In genomic region chr19:10514211-10515145, GRCh38 we compare ENCODE assay signal across 11 cellular contexts. TPM values are rescaled to one million over a fixed set of nuclear protein-coding genes. Genes with fewer than 3 reads are reported as not detected.
A peak's percentile ranks its signal among the peaks of the same experiment; 100 is the strongest.
DNase-seq lines count a peak whose midpoint lies in the region; ATAC-seq, FAIRE-seq and TF ChIP-seq lines count a peak whose summit lies in the region.
"Had no signal": no experiment of that assay in that cellular context is flagged by ENCODE, and none has a peak within 500 bp of the region (broad histone marks: within the 10 kb centered on the region; RNA-seq: fewer than 3 reads in every experiment).

No MANE protein-coding gene starts in this region.

- H3K9me3 ChIP-seq in esophagus (ENCODE audit: control insufficient read depth in 2 of 2, insufficient read depth in 1 of 2, low read depth in 1 of 2, low read length in 1 of 2), result peaks cover 0 to 4% of the 10 kb centered on the region in 2 donors
- no peaks in the 10 kb centered on the region for H3K9me3 ChIP-seq in spleen

- peak; percentile 68 for FAIRE-seq in GM12891 (lab: Jason Lieb, UNC)

- H3K27ac ChIP-seq in esophagus (ENCODE audit: low read depth in 2 of 2, low read length in 1 of 2), result no peak overlapping the region
- H3K27ac ChIP-seq in spleen, result peak overlapping the region in 5 of 8 donors; percentile 22 to 88 (median 85)

- peaks cover 8 to 32% of the 10 kb centered on the region in 2 donors for H3K4me1 ChIP-seq in esophagus (ENCODE audit: control insufficient read depth in 2 of 2, insufficient read depth in 2 of 2, low read length in 1 of 2)
- peaks cover 20 to 74% (median 48%) of the 10 kb centered on the region in 6 donors for H3K4me1 ChIP-seq in spleen

- TF ChIP-seq POLR2A in GM12891 (IDR thresholded peaks at IDR 0.05; ENCODE audit: low read depth, low read length) (no peak), spleen (IDR thresholded peaks at IDR 0.05) (no peak)

- no peaks in the 10 kb centered on the region for H3K9me3 Mint-ChIP-seq in activated CD8-positive, alpha-beta T cell treated with anti-CD3 and anti-CD28 coated beads for 36 hours

- TF ChIP-seq CTCF in activated CD8-positive, alpha-beta T cell treated with anti-CD3 and anti-CD28 coated beads for 36 hours (IDR thresholded peaks at IDR 0.05), result peak; percentile 50
- peak in 3 of 11 experiments; percentile 2 to 21 (median 9) for TF ChIP-seq CTCF in spleen (IDR thresholded peaks at IDR 0.05 in 8 of 11, conservative IDR thresholded peaks at IDR 0.05 in 3 of 11)

- peak; percentile 76 for ATAC-seq in activated CD8-positive, alpha-beta T cell treated with anti-CD3 and anti-CD28 coated beads for 36 hours

- WGBS in esophagus, 2 donors, result 26 to 35% methylated on average over 107 of the region's 107 CpGs
- 11 to 23% (median 15%) methylated on average over 45 to 107 of the region's 107 CpGs for WGBS in spleen, 5 donors

- DNase-seq in GM12891 (ENCODE audit: insufficient read length, low spot score) (no peak), spleen (no peak), GM03348 (ENCODE audit: low spot score) (no peak), SIG-M5 (lab: John Stamatoyannopoulos, UW) (no peak), glomerular visceral epithelial cell (ENCODE audit: extremely low spot score) (no peak), HEK293T (ENCODE audit: extremely low spot score) (no peak)
- peak; percentile 70 for DNase-seq in activated CD8-positive, alpha-beta T cell treated with anti-CD3 and anti-CD28 coated beads for 36 hours
- DNase-seq: GOT3, OCI-M1 had no signal

- H3K36me3 ChIP-seq in esophagus (ENCODE audit: control insufficient read depth in 2 of 2, insufficient read depth in 2 of 2, low read length in 1 of 2) (peaks cover 0 to 9% of the 10 kb centered on the region in 2 donors), spleen (peaks cover 0 to 9% (median 0%) of the 10 kb centered on the region in 6 donors)

- CTCF ChIA-PET in activated CD8-positive, alpha-beta T cell treated with anti-CD3 and anti-CD28 coated beads for 36 hours (lab: Charles Lee), result no interaction called here
- CTCF ChIA-PET in HEK293T (lab: Yijun Ruan, JAX), result no interaction called here

- H3K27me3 ChIP-seq in esophagus (ENCODE audit: control insufficient read depth in 1 of 2, insufficient read depth in 2 of 2, low read length in 2 of 2) (peaks cover 0 to 5% of the 10 kb centered on the region in 2 donors), spleen (replicated peaks in 1 of 7) (peaks cover 6 to 100% (median 69%) of the 10 kb centered on the region in 7 donors)

- no peaks in the 10 kb centered on the region for H3K36me3 Mint-ChIP-seq in activated CD8-positive, alpha-beta T cell treated with anti-CD3 and anti-CD28 coated beads for 36 hours (ENCODE audit: low read depth)

- peak overlapping the region; percentile 5 to 16 for H3K4me3 ChIP-seq in esophagus (ENCODE audit: low read depth in 1 of 2, low read length in 2 of 2)
- peak overlapping the region in 6 of 8 donors; percentile 1 to 71 (median 10) for H3K4me3 ChIP-seq in spleen

- peaks cover 51% of the 10 kb centered on the region for H3K27me3 Mint-ChIP-seq in activated CD8-positive, alpha-beta T cell treated with anti-CD3 and anti-CD28 coated beads for 36 hours

- POLR2A ChIA-PET in activated CD8-positive, alpha-beta T cell treated with anti-CD3 and anti-CD28 coated beads for 36 hours (lab: Charles Lee), result no interaction called here
- POLR2A ChIA-PET in HEK293T (lab: Yijun Ruan, JAX), result no interaction called here

- intact Hi-C loops in activated CD8-positive, alpha-beta T cell treated with anti-CD3 and anti-CD28 coated beads for 36 hours (cut with micrococcal nuclease), result no loop called here
- intact Hi-C loops in spleen (cut with DNase I; ENCODE audit: low total_unique reads), result no loop called here

- peak overlapping the region; percentile 34 for H3K4me3 Mint-ChIP-seq in activated CD8-positive, alpha-beta T cell treated with anti-CD3 and anti-CD28 coated beads for 36 hours

- peaks cover 26% of the 10 kb centered on the region for H3K4me1 Mint-ChIP-seq in activated CD8-positive, alpha-beta T cell treated with anti-CD3 and anti-CD28 coated beads for 36 hours (ENCODE audit: low read depth)

- no peak overlapping the region for H3K27ac Mint-ChIP-seq in activated CD8-positive, alpha-beta T cell treated with anti-CD3 and anti-CD28 coated beads for 36 hours

TF ChIP-seq in GM12891, 5 proteins besides CTCF, POLR2A, EP300 and RAD21:
- TF ChIP-seq POLR2AphosphoS5 (IDR thresholded peaks at IDR 0.05; ENCODE audit: low read depth, low read length) (no peak), SPI1 (IDR thresholded peaks at IDR 0.05; ENCODE audit: low read depth, low read length) (no peak), POU2F2 (IDR thresholded peaks at IDR 0.05; ENCODE audit: low read depth, low read length) (no peak), TAF1 (IDR thresholded peaks at IDR 0.05; ENCODE audit: low read depth, low read length) (no peak), PAX5 (IDR thresholded peaks at IDR 0.05; ENCODE audit: insufficient read depth, low read length, severe bottlenecking) (no peak)
TF ChIP-seq in GM12891: peak in this region for 0.

TF ChIP-seq in HEK293T, 16 proteins besides CTCF, POLR2A, EP300 and RAD21:
- no peak for TF ChIP-seq LEF1 (IDR thresholded peaks at IDR 0.05; ENCODE audit: borderline replicate concordance)
- TF ChIP-seq NFRKB (IDR thresholded peaks at IDR 0.05), result no peak
- TF ChIP-seq CTBP1 (IDR thresholded peaks at IDR 0.05; ENCODE audit: borderline replicate concordance), result no peak
- TF ChIP-seq SUZ12 (IDR thresholded peaks at IDR 0.05), result no peak
- TF ChIP-seq FOXM1 (IDR thresholded peaks at IDR 0.05; ENCODE audit: borderline replicate concordance), result no peak
- TF ChIP-seq SP1 (IDR thresholded peaks at IDR 0.05), result no peak
- TF ChIP-seq BHLHE40 (IDR thresholded peaks at IDR 0.05; ENCODE audit: borderline replicate concordance), result no peak
- no peak for TF ChIP-seq TARDBP (IDR thresholded peaks at IDR 0.05)
- no peak for TF ChIP-seq PKNOX1 (IDR thresholded peaks at IDR 0.05)
- no peak for TF ChIP-seq HDGF (IDR thresholded peaks at IDR 0.05; ENCODE audit: borderline replicate concordance)
- no peak for TF ChIP-seq ELF4 (IDR thresholded peaks at IDR 0.05)
- no peak for TF ChIP-seq FOXA1 (IDR thresholded peaks at IDR 0.05)
- TF ChIP-seq ZNF384 (IDR thresholded peaks at IDR 0.05), result no peak
- no peak for TF ChIP-seq L3MBTL2 (conservative IDR thresholded peaks at IDR 0.05)
- no peak for TF ChIP-seq FOXK2 (IDR thresholded peaks at IDR 0.05)
- no peak for TF ChIP-seq ARNT (IDR thresholded peaks at IDR 0.05)

RNA-seq across cellular contexts. Expression of gene S1PR5, which starts 2.8 kb away (rescaled TPM):
- polyA plus RNA-seq in GM12891 (2012; ENCODE audit: low read depth, missing spikeins), result 0.06 TPM
- total RNA-seq in activated CD8-positive, alpha-beta T cell treated with anti-CD3 and anti-CD28 coated beads for 36 hours, result 1 to 10 TPM in 1 of 2 experiments, under 1 TPM in 1; 0.81 to 1.1 TPM
- polyA plus RNA-seq in esophagus (10 to 100 TPM in 1 of 2 donors, 1 to 10 TPM in 1; 9.4 to 12.1 TPM), spleen (1 to 10 TPM in 2 of 3 donors, under 1 TPM in 1; 0.52 to 2.1 (median 1.2) TPM)
- 10 to 100 TPM in 3 of 7 donors, 1 to 10 TPM in 4; 4.0 to 21.2 (median 9.2) TPM for total RNA-seq in spleen
- total RNA-seq: posterior vena cava had no signal

RNA-seq across cellular contexts. Expression of gene KEAP1, which starts 11.3 kb away (rescaled TPM):
- polyA plus RNA-seq in GM12891 (2012; ENCODE audit: low read depth, missing spikeins), result 34.5 TPM
- total RNA-seq in activated CD8-positive, alpha-beta T cell treated with anti-CD3 and anti-CD28 coated beads for 36 hours, result 10 to 100 TPM; 44.7 to 55.0 TPM
- polyA plus RNA-seq in esophagus (10 to 100 TPM; 54.2 to 63.9 TPM), spleen (10 to 100 TPM; 33.3 to 46.9 (median 34.2) TPM)
- total RNA-seq in spleen, result 10 to 100 TPM; 41.2 to 59.5 (median 46.3) TPM

RNA-seq across cellular contexts. Expression of gene ATG4D, which starts 29.2 kb away (rescaled TPM):
- polyA plus RNA-seq in GM12891 (2012; ENCODE audit: low read depth, missing spikeins), result 18.2 TPM
- total RNA-seq in activated CD8-positive, alpha-beta T cell treated with anti-CD3 and anti-CD28 coated beads for 36 hours, result 10 to 100 TPM; 21.7 to 22.5 TPM
- polyA plus RNA-seq in esophagus (10 to 100 TPM; 43.9 to 53.6 TPM), spleen (10 to 100 TPM; 18.7 to 36.0 (median 33.8) TPM)
- total RNA-seq in spleen, result 10 to 100 TPM; 18.2 to 40.5 (median 31.5) TPM

RNA-seq across cellular contexts. Expression of gene KRI1, which starts 51.3 kb away (rescaled TPM):
- polyA plus RNA-seq in GM12891 (2012; ENCODE audit: low read depth, missing spikeins), result 15.2 TPM
- 10 to 100 TPM; 50.0 to 58.3 TPM for total RNA-seq in activated CD8-positive, alpha-beta T cell treated with anti-CD3 and anti-CD28 coated beads for 36 hours
- 10 to 100 TPM; 16.4 to 25.3 TPM for polyA plus RNA-seq in esophagus
- total RNA-seq in spleen, result 10 to 100 TPM; 24.9 to 39.6 (median 31.4) TPM
- 10 to 100 TPM; 31.5 to 43.3 (median 39.1) TPM for polyA plus RNA-seq in spleen

RNA-seq across cellular contexts. Expression of gene CDKN2D, which starts 54.3 kb away (rescaled TPM):
- polyA plus RNA-seq in GM12891 (2012; ENCODE audit: low read depth, missing spikeins), result 7.3 TPM
- 10 to 100 TPM; 62.1 to 67.1 TPM for total RNA-seq in activated CD8-positive, alpha-beta T cell treated with anti-CD3 and anti-CD28 coated beads for 36 hours
- polyA plus RNA-seq in esophagus (10 to 100 TPM in 1 of 2 donors, 1 to 10 TPM in 1; 4.6 to 11.7 TPM), spleen (10 to 100 TPM; 30.0 to 35.4 (median 33.5) TPM)
- total RNA-seq in spleen, result 10 to 100 TPM; 24.7 to 69.6 (median 44.5) TPM

Comparison
In these comparisons a context has a peak if more than half of its experiments do, and no peak if none do; other contexts are left out.
1. H3K27ac ChIP-seq: peak in spleen (5 of 8); none in esophagus (0 of 2).